8 cellular contexts compared by ENCODE assay signal in genomic region chr7:135242096-135242684, GRCh38. TPM values are rescaled to one million over a fixed set of nuclear protein-coding genes. Genes with fewer than 3 reads are reported as not detected.
"Had no signal": no experiment of that assay in that cellular context is flagged by ENCODE, and none has a peak within 500 bp of the region (broad histone marks: within the 10 kb centered on the region; RNA-seq: fewer than 3 reads in every experiment).

No MANE protein-coding gene starts in this region.

- H3K4me3 Mint-ChIP-seq: H9 had no signal

- H3K27ac Mint-ChIP-seq: H9 had no signal

- DNase-seq: H9, HCEC 1CT, IMR-90, KBM-7 had no signal

- H3K27ac ChIP-seq: GM23248, HL-60 had no signal

- H3K4me3 ChIP-seq: GM23248 had no signal

- H2AFZ ChIP-seq: GM23248 had no signal

RNA-seq across cellular contexts. Expression of gene STRA8, which starts 8.6 kb away (rescaled TPM):
- total RNA-seq: GM23248, H1, H9, HT1080, IMR-90 had no signal
- polyA plus RNA-seq: GM23248, H1, IMR-90 had no signal
